36 cellular contexts compared by ENCODE assay signal in the genomic region with DNA sequence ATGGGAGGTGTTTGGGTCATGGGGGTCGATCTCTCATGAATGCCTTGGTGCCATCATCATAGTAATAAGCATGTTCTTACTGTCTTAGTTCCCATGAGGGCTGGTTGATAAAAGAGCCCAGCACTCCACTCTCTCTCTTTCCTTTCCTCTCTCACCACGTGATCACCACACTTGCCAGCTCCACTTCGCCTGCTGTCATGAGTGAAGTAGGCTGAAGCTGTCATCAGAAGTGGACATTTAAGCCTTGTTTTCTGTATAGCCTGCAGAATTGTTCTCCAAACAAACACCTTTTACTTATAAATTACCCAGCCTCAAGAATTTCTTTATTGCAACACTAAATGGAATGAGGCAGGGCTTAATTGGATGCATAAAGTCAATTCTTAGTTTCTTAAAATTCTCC. TPM values are rescaled to one million over a fixed set of nuclear protein-coding genes. Genes with fewer than 3 reads are reported as not detected.
"Had no signal": no experiment of that assay in that cellular context is flagged by ENCODE, and none has a peak within 500 bp of the region (broad histone marks: within the 10 kb centered on the region; RNA-seq: fewer than 3 reads in every experiment).

No MANE protein-coding gene starts in this region.

- H3K9me3 ChIP-seq: gastroesophageal sphincter, ovary, psoas muscle, right atrium auricular region, upper lobe of right lung had no signal

- H3K36me3 ChIP-seq: gastroesophageal sphincter, ovary, right atrium auricular region, upper lobe of right lung had no signal

- ATAC-seq: activated T-helper 17 cell treated with anti-CD3 and anti-CD28 coated beads, Interleukin-2, amount 50 U/mL, for 72 hours; effector memory CD8-positive, alpha-beta T cell; gastroesophageal sphincter; left cardiac atrium; psoas muscle; stimulated activated memory B cell treated with anti-CD40 and anti-IgM and Interleukin-4, amounts not matched to agents 10 μg/mL and 1 μg/mL and 100 μg/mL, for 72 hours; stimulated activated naive CD8-positive, alpha-beta T cell treated with anti-CD3 and anti-CD28 coated beads, Interleukin-15, amount 100 ng/mL, for 72 hours; upper lobe of right lung; WTC11 had no signal

- H3K4me1 ChIP-seq: gastroesophageal sphincter, psoas muscle, right atrium auricular region, upper lobe of right lung had no signal

- H3K27ac ChIP-seq: gastroesophageal sphincter, ovary, psoas muscle, right atrium auricular region, upper lobe of right lung had no signal

- H3K27me3 ChIP-seq: gastroesophageal sphincter, ovary, right atrium auricular region, upper lobe of right lung had no signal

- DNase-seq: activated CD4-positive, alpha-beta memory T cell treated with anti-CD3 and anti-CD28 coated beads, Interleukin-2, amount 10 ng/mL, durations not matched to agents 7 days and 5 days; activated CD4-positive, alpha-beta T cell treated with anti-CD3 and anti-CD28 coated beads for 1 hour; activated CD4-positive, alpha-beta T cell treated with anti-CD3 and anti-CD28 coated beads, Interleukin-2, amount 10 ng/mL, durations not matched to agents 7 days and 5 days; activated CD8-positive, alpha-beta memory T cell treated with anti-CD3 and anti-CD28 coated beads, Interleukin-2, amount 50 U/mL, for 48 hours; activated gamma-delta T cell treated with Interleukin-2 at 50 U/mL for 16 hours; activated naive CD4-positive, alpha-beta T cell treated with anti-CD3 and anti-CD28 coated beads, Interleukin-2, amount 50 U/mL, for 16 hours; activated T-cell treated with anti-CD3 and anti-CD28 coated beads, Interleukin-2, amount 50 U/mL, for 24 hours; amygdala; caudate nucleus; cortex of kidney; effector memory CD8-positive, alpha-beta T cell; erythroblast; hippocampal formation; left cardiac atrium; mammary epithelial cell; naive B cell; nephron progenitor cell; ovary; psoas muscle; stimulated activated CD4-positive, alpha-beta T cell treated with anti-CD3 and anti-CD28 coated beads, Interleukin-1b, Interleukin-23, amount 100 ng/mL, for 48 hours; stimulated activated CD4-positive, alpha-beta T cell treated with anti-CD3 and anti-CD28 coated beads, Interleukin-4, amount 100 ng/mL, for 4 hours; stimulated activated CD8-positive, alpha-beta memory T cell treated with anti-CD3 and anti-CD28 coated beads, Interleukin-4, amount 100 ng/mL, for 48 hours; stimulated activated naive CD8-positive, alpha-beta T cell treated with anti-CD3 and anti-CD28 coated beads, Interleukin-15, amount 100 ng/mL, for 72 hours; substantia nigra; upper lobe of right lung had no signal

- H3K4me3 ChIP-seq: gastroesophageal sphincter, ovary, psoas muscle, right atrium auricular region, smooth muscle cell, upper lobe of right lung had no signal

RNA-seq across cellular contexts. Expression of gene OR5H1, which starts 6.1 kb away (rescaled TPM):
- total RNA-seq: activated CD4-positive, alpha-beta memory T cell treated with anti-CD3 and anti-CD28 coated beads, Interleukin-2, amount 10 ng/mL, durations not matched to agents 7 days and 5 days; activated CD4-positive, alpha-beta T cell treated with anti-CD3 and anti-CD28 coated beads, Interleukin-2, amount 10 ng/mL, durations not matched to agents 7 days and 5 days; activated T-helper 17 cell treated with anti-CD3 and anti-CD28 coated beads, Interleukin-2, amount 50 U/mL, for 72 hours; chondrocyte; gastroesophageal sphincter; left cardiac atrium; liver; mammary epithelial cell; mucosa of gallbladder; ovary; psoas muscle; right atrium auricular region; smooth muscle cell; upper lobe of right lung had no signal
- polyA plus RNA-seq: keratinocyte, liver, mammary epithelial cell, ovary, psoas muscle, smooth muscle cell, thymus had no signal

RNA-seq across cellular contexts. Expression of gene OR5H14, which starts 10.6 kb away (rescaled TPM):
- total RNA-seq: activated CD4-positive, alpha-beta memory T cell treated with anti-CD3 and anti-CD28 coated beads, Interleukin-2, amount 10 ng/mL, durations not matched to agents 7 days and 5 days; activated CD4-positive, alpha-beta T cell treated with anti-CD3 and anti-CD28 coated beads, Interleukin-2, amount 10 ng/mL, durations not matched to agents 7 days and 5 days; activated T-helper 17 cell treated with anti-CD3 and anti-CD28 coated beads, Interleukin-2, amount 50 U/mL, for 72 hours; chondrocyte; left cardiac atrium; liver; mammary epithelial cell; mucosa of gallbladder; ovary; psoas muscle; right atrium auricular region; smooth muscle cell; upper lobe of right lung; WTC11 had no signal
- polyA plus RNA-seq: keratinocyte, liver, mammary epithelial cell, ovary, psoas muscle, smooth muscle cell, thymus had no signal

RNA-seq across cellular contexts. Expression of gene OR5H15, which starts 29.9 kb away (rescaled TPM):
- total RNA-seq: activated CD4-positive, alpha-beta memory T cell treated with anti-CD3 and anti-CD28 coated beads, Interleukin-2, amount 10 ng/mL, durations not matched to agents 7 days and 5 days; activated CD4-positive, alpha-beta T cell treated with anti-CD3 and anti-CD28 coated beads, Interleukin-2, amount 10 ng/mL, durations not matched to agents 7 days and 5 days; activated T-helper 17 cell treated with anti-CD3 and anti-CD28 coated beads, Interleukin-2, amount 50 U/mL, for 72 hours; chondrocyte; gastroesophageal sphincter; left cardiac atrium; liver; mammary epithelial cell; mucosa of gallbladder; ovary; psoas muscle; right atrium auricular region; smooth muscle cell; upper lobe of right lung; WTC11 had no signal
- polyA plus RNA-seq: keratinocyte, liver, mammary epithelial cell, ovary, smooth muscle cell, thymus had no signal

RNA-seq across cellular contexts. Expression of gene OR5AC2, which starts 49.7 kb away (rescaled TPM):
- total RNA-seq: activated CD4-positive, alpha-beta memory T cell treated with anti-CD3 and anti-CD28 coated beads, Interleukin-2, amount 10 ng/mL, durations not matched to agents 7 days and 5 days; activated CD4-positive, alpha-beta T cell treated with anti-CD3 and anti-CD28 coated beads, Interleukin-2, amount 10 ng/mL, durations not matched to agents 7 days and 5 days; activated T-helper 17 cell treated with anti-CD3 and anti-CD28 coated beads, Interleukin-2, amount 50 U/mL, for 72 hours; chondrocyte; gastroesophageal sphincter; left cardiac atrium; liver; mammary epithelial cell; mucosa of gallbladder; ovary; psoas muscle; right atrium auricular region; smooth muscle cell; upper lobe of right lung; WTC11 had no signal
- polyA plus RNA-seq: keratinocyte, liver, mammary epithelial cell, ovary, psoas muscle, smooth muscle cell, thymus had no signal
